In the genomic region with DNA sequence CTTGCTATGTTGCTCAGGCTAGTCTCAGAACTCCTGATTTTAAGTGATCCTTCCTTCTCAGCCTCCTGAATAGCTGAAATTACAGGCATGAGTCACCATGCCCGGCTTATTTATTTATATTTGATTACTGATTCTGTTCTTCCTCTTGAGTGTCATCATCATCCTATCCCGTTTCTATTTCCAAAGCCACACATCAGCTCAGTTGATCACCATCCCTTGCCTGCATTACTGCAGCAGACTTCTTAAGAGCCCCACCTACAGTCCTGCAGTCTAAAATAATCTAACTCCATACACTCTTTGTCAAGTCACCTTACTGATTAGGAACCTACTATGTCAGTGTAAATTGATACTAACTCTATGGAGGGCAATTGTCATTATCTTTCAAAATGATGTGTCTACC, we compare ENCODE assay signal across 15 cellular contexts.
DNase-seq lines count a peak whose midpoint lies in the region; ATAC-seq and TF ChIP-seq lines count a peak whose summit lies in the region.
"Had no signal": no experiment of that assay in that cellular context is flagged by ENCODE, and none has a peak within 500 bp of the region (broad histone marks: within the 10 kb centered on the region; RNA-seq: fewer than 3 reads in every experiment).

No MANE protein-coding gene starts in this region.

- H3K4me2 ChIP-seq in OCI-LY3 (ENCODE audit: low read length), result no peak overlapping the region

- no peak overlapping the region for H3K9ac ChIP-seq in OCI-LY3 (ENCODE audit: low read length)
- H3K9ac ChIP-seq: parathyroid adenoma had no signal

- H3K4me3 ChIP-seq in OCI-LY3 (ENCODE audit: low read length), result no peak overlapping the region

- peak; percentile 26; the same call in 1 of the 2 replicates for TF ChIP-seq CTCF in OCI-LY3 (IDR thresholded peaks at IDR 0.05; ENCODE audit: low read depth, low read length)
- no peak for TF ChIP-seq CTCF in CD4-positive, alpha-beta T cell (IDR thresholded peaks at IDR 0.05)
- TF ChIP-seq CTCF in GM10266 (IDR thresholded peaks at IDR 0.05; ENCODE audit: control insufficient read depth, insufficient read depth, low read depth, missing control alignments), result no peak

- no peaks in the 10 kb centered on the region for H3K9me3 ChIP-seq in OCI-LY3 (ENCODE audit: insufficient read depth, low read length)
- H3K9me3 ChIP-seq in CD4-positive, alpha-beta T cell (ENCODE audit: control insufficient read depth, low read length), result no peaks in the 10 kb centered on the region

- no peaks in the 10 kb centered on the region for H3K79me2 ChIP-seq in OCI-LY3 (ENCODE audit: low read length)
- H3K79me2 ChIP-seq: parathyroid adenoma had no signal

- no peaks in the 10 kb centered on the region for H3K9me3 Mint-ChIP-seq in stimulated activated effector memory CD8-positive, alpha-beta T cell treated with anti-CD3 and anti-CD28 coated beads, Interleukin-12 subunit alpha, Interleukin-12 subunit beta, amount 100 ng/mL, for 72 hours
- H3K9me3 Mint-ChIP-seq in CD4-positive, alpha-beta T cell, result no peaks in the 10 kb centered on the region

- POLR2A ChIA-PET in CD4-positive, alpha-beta T cell (lab: Charles Lee), result no interaction called here

- peaks cover 17% of the 10 kb centered on the region for H3K27me3 Mint-ChIP-seq in CD4-positive, alpha-beta T cell

- DNase-seq in SHP77 treated with DMSO at 0.1 percent for 48 hours (lab: John Stamatoyannopoulos, UW), result peak; percentile 33
- DNase-seq in SHP77 (lab: John Stamatoyannopoulos, UW), result no peak
- peak; percentile 58 for DNase-seq in dermis blood vessel endothelial cell
- DNase-seq in stimulated activated effector memory CD8-positive, alpha-beta T cell treated with anti-CD3 and anti-CD28 coated beads, Interleukin-12 subunit alpha, Interleukin-12 subunit beta, amount 100 ng/mL, for 72 hours (ENCODE audit: low spot score in 2 of 2), result no peak
- DNase-seq in CD4-positive, alpha-beta T cell, result no peak
- DNase-seq in GM10266 (ENCODE audit: extremely low spot score), result no peak
- DNase-seq: activated CD4-positive, alpha-beta T cell treated with anti-CD3 and anti-CD28 coated beads for 4 hours; activated T-cell treated with anti-CD3 and anti-CD28 coated beads, Interleukin-2, amount 50 U/mL, for 48 hours; amygdala; left colon; NCI-H226; RPMI8226 had no signal

- no peak overlapping the region; the same call in 1 of the 2 replicates for H2AFZ ChIP-seq in OCI-LY3 (ENCODE audit: low read depth, low read length)
- H2AFZ ChIP-seq: parathyroid adenoma had no signal

- no peak overlapping the region for H3K27ac ChIP-seq in OCI-LY3 (ENCODE audit: low read length)
- H3K27ac ChIP-seq in CD4-positive, alpha-beta T cell (ENCODE audit: low read depth, low read length), result no peak overlapping the region
- H3K27ac ChIP-seq: parathyroid adenoma had no signal

- CTCF ChIA-PET in CD4-positive, alpha-beta T cell (lab: Charles Lee), result no interaction called here

- H3K27ac Mint-ChIP-seq in stimulated activated effector memory CD8-positive, alpha-beta T cell treated with anti-CD3 and anti-CD28 coated beads, Interleukin-12 subunit alpha, Interleukin-12 subunit beta, amount 100 ng/mL, for 72 hours, result no peak overlapping the region
- H3K27ac Mint-ChIP-seq in CD4-positive, alpha-beta T cell, result no peak overlapping the region

- no peaks in the 10 kb centered on the region for H3K36me3 Mint-ChIP-seq in stimulated activated effector memory CD8-positive, alpha-beta T cell treated with anti-CD3 and anti-CD28 coated beads, Interleukin-12 subunit alpha, Interleukin-12 subunit beta, amount 100 ng/mL, for 72 hours
- no peaks in the 10 kb centered on the region for H3K36me3 Mint-ChIP-seq in CD4-positive, alpha-beta T cell (ENCODE audit: low read depth)

- H3K27me3 ChIP-seq in OCI-LY3 (ENCODE audit: low read depth, low read length), result no peaks in the 10 kb centered on the region
- peaks cover under 1% of the 10 kb centered on the region for H3K27me3 ChIP-seq in CD4-positive, alpha-beta T cell (ENCODE audit: control insufficient read depth, insufficient read depth, low read length)

- intact Hi-C loops in CD4-positive, alpha-beta T cell (cut with DNase I, micrococcal nuclease), result no loop called here

- no peak overlapping the region for H3K4me3 Mint-ChIP-seq in stimulated activated effector memory CD8-positive, alpha-beta T cell treated with anti-CD3 and anti-CD28 coated beads, Interleukin-12 subunit alpha, Interleukin-12 subunit beta, amount 100 ng/mL, for 72 hours
- H3K4me3 Mint-ChIP-seq in CD4-positive, alpha-beta T cell, result no peak overlapping the region

- H3K4me1 ChIP-seq in OCI-LY3 (ENCODE audit: low read length), result peaks cover 17% of the 10 kb centered on the region
- H3K4me1 ChIP-seq: parathyroid adenoma had no signal

- no peaks in the 10 kb centered on the region for H4K20me1 ChIP-seq in OCI-LY3 (ENCODE audit: insufficient read depth, low read length)

- no peaks in the 10 kb centered on the region for H3K36me3 ChIP-seq in OCI-LY3 (replicated peaks; ENCODE audit: low read depth, low read length)

- ATAC-seq in stimulated activated effector memory CD8-positive, alpha-beta T cell treated with anti-CD3 and anti-CD28 coated beads, Interleukin-12 subunit alpha, Interleukin-12 subunit beta, amount 100 ng/mL, for 72 hours, result peak; percentile 65
- no peak for ATAC-seq in CD4-positive, alpha-beta T cell (ENCODE audit: poor library complexity)
- no peak for ATAC-seq in HG02885 (IDR thresholded peaks at IDR 0.05; ENCODE audit: poor library complexity, unreplicated experiment)
- ATAC-seq: left colon had no signal

- H3K4me1 Mint-ChIP-seq in stimulated activated effector memory CD8-positive, alpha-beta T cell treated with anti-CD3 and anti-CD28 coated beads, Interleukin-12 subunit alpha, Interleukin-12 subunit beta, amount 100 ng/mL, for 72 hours, result peaks cover 6% of the 10 kb centered on the region
- H3K4me1 Mint-ChIP-seq in CD4-positive, alpha-beta T cell (ENCODE audit: low read depth), result no peaks in the 10 kb centered on the region

Comparison
In these comparisons a context has a peak if more than half of its experiments do, and no peak if none do; other contexts are left out.
1. DNase-seq: peak in SHP77 treated with DMSO at 0.1 percent for 48 hours (single experiment) and dermis blood vessel endothelial cell (single experiment); none in SHP77 (0 of 2), stimulated activated effector memory CD8-positive, alpha-beta T cell treated with anti-CD3 and anti-CD28 coated beads, Interleukin-12 subunit alpha, Interleukin-12 subunit beta, amount 100 ng/mL, for 72 hours (0 of 2), CD4-positive, alpha-beta T cell (0 of 10) and GM10266 (single experiment).